In genomic region chr1:13813398-13814012, GRCh38 we compare ENCODE assay signal across 8 cellular contexts.
A peak's percentile ranks its signal among the peaks of the same experiment; 100 is the strongest.
DNase-seq lines count a peak whose midpoint lies in the region; ATAC-seq, FAIRE-seq and TF ChIP-seq lines count a peak whose summit lies in the region.

No MANE protein-coding gene starts in this region.

- no peak for TF ChIP-seq RAD21 in HepG2 (CRISPR knock-in tag; IDR thresholded peaks at IDR 0.05)

- CTCF ChIA-PET in HepG2 (lab: Yijun Ruan, JAX; ENCODE audit: low intra/inter-chr PET ratio, low total read pairs) = no interaction called here

- no peaks in the 10 kb centered on the region for H3K27me3 ChIP-seq in HepG2 (ENCODE audit: control insufficient read depth in 1 of 2, insufficient read depth in 2 of 2, low read length in 2 of 2)

- no peaks in the 10 kb centered on the region for H3K27me3 Mint-ChIP-seq in activated naive CD8-positive, alpha-beta T cell treated with anti-CD3 and anti-CD28 coated beads, Interleukin-2, amount 50 U/mL, for 24 hours

- H3K4me3 ChIP-seq in HepG2 (replicated peaks in 1 of 3; ENCODE audit: insufficient read depth in 1 of 3, low read depth in 2 of 3, low read length in 3 of 3) = no peak overlapping the region

- no peak for TF ChIP-seq EP300 in HepG2 (IDR thresholded peaks at IDR 0.05; ENCODE audit: low read depth in 2 of 2, low read length in 2 of 2)
- TF ChIP-seq EP300 in HepG2 (CRISPR knock-in tag; IDR thresholded peaks at IDR 0.05; ENCODE audit: borderline replicate concordance) = no peak

- H3K9ac ChIP-seq in HepG2 (ENCODE audit: insufficient read depth, low read depth, low read length) = no peak overlapping the region

- POLR2A ChIA-PET in HepG2 (lab: Yijun Ruan, JAX) = no interaction called here

- TF ChIP-seq POLR2A in HepG2 (IDR thresholded peaks at IDR 0.05; ENCODE audit: insufficient read depth in 1 of 2, low read depth in 2 of 2, low read length in 2 of 2) = no peak

- peak; percentile 77 for DNase-seq in GM03348 (ENCODE audit: low spot score)
- DNase-seq in SK-MEL-5 (ENCODE audit: low read depth, low spot score) = peak; percentile 53
- peak; percentile 71 for DNase-seq in activated naive CD8-positive, alpha-beta T cell treated with anti-CD3 and anti-CD28 coated beads, Interleukin-2, amount 50 U/mL, for 24 hours
- DNase-seq in HepG2 (ENCODE audit: low spot score) = no peak
- peak; percentile 80 for DNase-seq in stimulated activated CD8-positive, alpha-beta memory T cell treated with anti-CD3 and anti-CD28 coated beads, Interleukin-4, amount 100 ng/mL, for 48 hours
- no peak for DNase-seq in NCI-H1105 (lab: John Stamatoyannopoulos, UW)
- no peak for DNase-seq in NCI-H1436 treated with DMSO at 0.1 percent for 48 hours (lab: John Stamatoyannopoulos, UW)
- DNase-seq in NK-92 (lab: John Stamatoyannopoulos, UW; ENCODE audit: unreplicated experiment) = no peak

- no peak for ATAC-seq in activated naive CD8-positive, alpha-beta T cell treated with anti-CD3 and anti-CD28 coated beads, Interleukin-2, amount 50 U/mL, for 24 hours
- peak; percentile 41; the same call in 2 of the 3 replicates for ATAC-seq in HepG2

- no peak overlapping the region for H3K4me3 Mint-ChIP-seq in activated naive CD8-positive, alpha-beta T cell treated with anti-CD3 and anti-CD28 coated beads, Interleukin-2, amount 50 U/mL, for 24 hours

- FAIRE-seq in HepG2 (lab: Jason Lieb, UNC) = no peak

- in situ Hi-C loops in SK-MEL-5 (cut with HindIII; ENCODE audit: low pct_unique_long_range_greater_than_20kb, low sequenced_read_pairs) = no loop called here
- in situ Hi-C loops in HepG2 (cut with HindIII; ENCODE audit: extremely low pct_ligation_motif_present, low pct_unique_long_range_greater_than_20kb) = no loop called here

- H3K9me3 Mint-ChIP-seq in activated naive CD8-positive, alpha-beta T cell treated with anti-CD3 and anti-CD28 coated beads, Interleukin-2, amount 50 U/mL, for 24 hours = no peaks in the 10 kb centered on the region

- 77% methylated on average over 16 of the region's 17 CpGs for WGBS in HepG2 (ENCODE audit: low lambda C conversion rate)

- H3K79me2 ChIP-seq in HepG2 (ENCODE audit: insufficient read depth, low read length) = no peaks in the 10 kb centered on the region

- no peaks in the 10 kb centered on the region for H3K9me3 ChIP-seq in HepG2 (ENCODE audit: low read length)

- H2AFZ ChIP-seq in HepG2 (ENCODE audit: low read length) = no peak overlapping the region

- H3K36me3 ChIP-seq in HepG2 (replicated peaks in 1 of 2; ENCODE audit: control insufficient read depth in 1 of 2, insufficient read depth in 2 of 2, low read length in 2 of 2) = no peaks in the 10 kb centered on the region; a peak in 1 of 5 replicates

- no peak overlapping the region for H3K27ac ChIP-seq in HepG2 (ENCODE audit: extremely low read length, insufficient read depth, low read length)

- no TSS peak for BruUV-seq in HepG2 (replicated peaks; lab: Mats Ljungman, UMichigan)

- H3K4me2 ChIP-seq in HepG2 (ENCODE audit: low read depth, low read length) = no peak overlapping the region

- intact Hi-C loops in HepG2 (cut with micrococcal nuclease; ENCODE audit: unreplicated experiment) = no loop called here

- peaks cover 21% of the 10 kb centered on the region for H3K4me1 Mint-ChIP-seq in activated naive CD8-positive, alpha-beta T cell treated with anti-CD3 and anti-CD28 coated beads, Interleukin-2, amount 50 U/mL, for 24 hours

- no peak overlapping the region for H3K27ac Mint-ChIP-seq in activated naive CD8-positive, alpha-beta T cell treated with anti-CD3 and anti-CD28 coated beads, Interleukin-2, amount 50 U/mL, for 24 hours

- no peaks in the 10 kb centered on the region for H3K36me3 Mint-ChIP-seq in activated naive CD8-positive, alpha-beta T cell treated with anti-CD3 and anti-CD28 coated beads, Interleukin-2, amount 50 U/mL, for 24 hours (ENCODE audit: low read depth)

- H4K20me1 ChIP-seq in HepG2 (ENCODE audit: insufficient read depth, low read length) = peaks cover 2% of the 10 kb centered on the region; the same call in 1 of the 2 replicates

- no peaks in the 10 kb centered on the region for H3K4me1 ChIP-seq in HepG2 (ENCODE audit: insufficient read depth, low read length)

- peak; percentile 57 for TF ChIP-seq CTCF in HepG2 (CRISPR knock-in tag; IDR thresholded peaks at IDR 0.05)

TF ChIP-seq in HepG2, 621 proteins besides CTCF, POLR2A, EP300 and RAD21 (continues in another document):
- peak; percentile 82 for TF ChIP-seq ZNF574 (CRISPR knock-in tag; IDR thresholded peaks at IDR 0.05)
- TF ChIP-seq CREBL2 (CRISPR knock-in tag; IDR thresholded peaks at IDR 0.05; ENCODE audit: borderline replicate concordance) = no peak
- TF ChIP-seq KAT2B (IDR thresholded peaks at IDR 0.05; ENCODE audit: borderline replicate concordance, low read depth, low read length) = no peak
- TF ChIP-seq FOXK2 (IDR thresholded peaks at IDR 0.05) = no peak
- TF ChIP-seq ZNF747 (CRISPR knock-in tag; IDR thresholded peaks at IDR 0.05; ENCODE audit: borderline replicate concordance) = no peak
- TF ChIP-seq, protein P1, sequence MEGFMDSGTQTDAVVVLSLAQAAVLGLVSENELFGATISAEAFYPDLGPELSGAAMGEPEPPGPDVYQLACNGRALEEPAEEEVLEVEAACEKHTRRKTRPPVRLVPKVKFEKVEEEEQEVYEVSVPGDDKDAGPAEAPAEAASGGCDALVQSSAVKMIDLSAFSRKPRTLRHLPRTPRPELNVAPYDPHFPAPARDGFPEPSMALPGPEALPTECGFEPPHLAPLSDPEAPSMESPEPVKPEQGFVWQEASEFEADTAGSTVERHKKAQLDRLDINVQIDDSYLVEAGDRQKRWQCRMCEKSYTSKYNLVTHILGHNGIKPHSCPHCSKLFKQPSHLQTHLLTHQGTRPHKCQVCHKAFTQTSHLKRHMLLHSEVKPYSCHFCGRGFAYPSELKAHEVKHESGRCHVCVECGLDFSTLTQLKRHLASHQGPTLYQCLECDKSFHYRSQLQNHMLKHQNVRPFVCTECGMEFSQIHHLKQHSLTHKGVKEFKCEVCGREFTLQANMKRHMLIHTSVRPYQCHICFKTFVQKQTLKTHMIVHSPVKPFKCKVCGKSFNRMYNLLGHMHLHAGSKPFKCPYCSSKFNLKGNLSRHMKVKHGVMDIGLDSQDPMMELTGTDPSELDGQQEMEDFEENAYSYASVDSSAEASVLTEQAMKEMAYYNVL (CRISPR knock-in tag; IDR thresholded peaks at IDR 0.05; ENCODE audit: borderline replicate concordance) = no peak
- no peak for TF ChIP-seq POLR2AphosphoS2 (IDR thresholded peaks at IDR 0.05; ENCODE audit: low read depth, low read length)
- TF ChIP-seq ZNF629 (CRISPR knock-in tag; conservative IDR thresholded peaks at IDR 0.05) = peak; percentile 75
- no peak for TF ChIP-seq THAP7 (CRISPR knock-in tag; IDR thresholded peaks at IDR 0.05)
- TF ChIP-seq, protein P2, sequence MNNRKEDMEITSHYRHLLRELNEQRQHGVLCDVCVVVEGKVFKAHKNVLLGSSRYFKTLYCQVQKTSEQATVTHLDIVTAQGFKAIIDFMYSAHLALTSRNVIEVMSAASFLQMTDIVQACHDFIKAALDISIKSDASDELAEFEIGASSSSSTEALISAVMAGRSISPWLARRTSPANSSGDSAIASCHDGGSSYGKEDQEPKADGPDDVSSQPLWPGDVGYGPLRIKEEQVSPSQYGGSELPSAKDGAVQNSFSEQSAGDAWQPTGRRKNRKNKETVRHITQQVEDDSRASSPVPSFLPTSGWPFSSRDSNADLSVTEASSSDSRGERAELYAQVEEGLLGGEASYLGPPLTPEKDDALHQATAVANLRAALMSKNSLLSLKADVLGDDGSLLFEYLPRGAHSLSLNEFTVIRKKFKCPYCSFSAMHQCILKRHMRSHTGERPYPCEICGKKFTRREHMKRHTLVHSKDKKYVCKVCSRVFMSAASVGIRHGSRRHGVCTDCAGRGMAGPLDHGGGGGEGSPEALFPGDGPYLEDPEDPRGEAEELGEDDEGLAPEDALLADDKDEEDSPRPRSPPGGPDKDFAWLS (CRISPR knock-in tag; IDR thresholded peaks at IDR 0.05; ENCODE audit: borderline replicate concordance) = no peak

Comparison
In these comparisons a context has a peak if more than half of its experiments do, and no peak if none do; other contexts are left out.
1. DNase-seq: peak in GM03348 (single experiment), SK-MEL-5 (single experiment), activated naive CD8-positive, alpha-beta T cell treated with anti-CD3 and anti-CD28 coated beads, Interleukin-2, amount 50 U/mL, for 24 hours (single experiment) and stimulated activated CD8-positive, alpha-beta memory T cell treated with anti-CD3 and anti-CD28 coated beads, Interleukin-4, amount 100 ng/mL, for 48 hours (single experiment); none in HepG2 (single experiment), NCI-H1105 (single experiment), NCI-H1436 treated with DMSO at 0.1 percent for 48 hours (single experiment) and NK-92 (single experiment).